In the genomic region with DNA sequence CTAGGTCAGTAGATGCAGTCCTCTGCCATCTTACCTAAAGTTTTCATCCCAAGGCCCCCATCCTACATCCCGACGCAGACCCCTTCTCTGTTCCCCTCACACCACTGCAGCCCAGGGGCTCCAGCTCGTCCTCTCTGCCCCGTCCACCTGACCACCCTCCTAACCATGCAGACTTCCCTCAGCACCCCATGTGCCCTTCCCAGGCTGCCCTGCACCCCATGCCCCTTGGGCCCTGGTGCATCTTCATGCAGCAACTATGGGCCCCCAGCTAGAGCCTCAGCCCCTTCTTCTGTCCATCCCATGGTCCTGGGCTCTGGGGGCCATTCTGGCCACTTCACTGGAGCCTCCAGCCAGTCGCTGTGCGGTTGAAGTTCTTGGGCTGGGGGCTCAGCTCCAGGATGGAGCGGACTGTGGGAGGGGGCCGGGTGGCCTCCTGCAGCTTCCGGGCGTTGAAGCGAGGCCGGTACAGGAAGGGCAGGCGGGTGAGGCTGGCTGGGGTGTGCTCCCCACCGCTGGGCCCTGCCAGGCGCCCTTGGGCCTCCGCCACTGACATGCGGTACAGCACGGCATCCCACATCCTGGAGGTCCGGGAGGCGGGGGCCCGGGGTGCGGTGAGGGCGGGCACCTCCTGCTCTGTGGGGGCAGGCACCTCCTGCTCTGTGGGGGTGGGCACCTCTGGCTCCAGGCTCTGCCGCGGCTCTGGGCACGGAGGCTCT, we compare ENCODE assay signal across 9 cellular contexts. TPM values are rescaled to one million over a fixed set of nuclear protein-coding genes. Genes with fewer than 3 reads are reported as not detected.
DNase-seq lines count a peak whose midpoint lies in the region; ATAC-seq and TF ChIP-seq lines count a peak whose summit lies in the region.
"Had no signal": no experiment of that assay in that cellular context is flagged by ENCODE, and none has a peak within 500 bp of the region (broad histone marks: within the 10 kb centered on the region; RNA-seq: fewer than 3 reads in every experiment).

No MANE protein-coding gene starts in this region.

- peak; percentile 75 for ATAC-seq in activated CD8-positive, alpha-beta T cell treated with anti-CD3 and anti-CD28 coated beads, Interleukin-2, amount 10 ng/mL, durations not matched to agents 7 days and 5 days
- ATAC-seq in heart left ventricle, result peak in 2 of 4 donors; percentile 7 to 25

- peak overlapping the region; percentile 70 for H3K4me3 Mint-ChIP-seq in activated CD8-positive, alpha-beta T cell treated with anti-CD3 and anti-CD28 coated beads, Interleukin-2, amount 10 ng/mL, durations not matched to agents 7 days and 5 days

- POLR2A ChIA-PET in activated CD8-positive, alpha-beta T cell treated with anti-CD3 and anti-CD28 coated beads, Interleukin-2, amount 10 ng/mL, durations not matched to agents 7 days and 5 days (lab: Charles Lee), result interaction anchor here (0.7 to 2.6 kb wide), 5 partner anchors 13 to 59 kb away, joined by 3 to 16 read pairs (median 7); a partner anchor contains a TSS

- H3K27me3 ChIP-seq in heart left ventricle, result no peaks in the 10 kb centered on the region

- CTCF ChIA-PET in activated CD8-positive, alpha-beta T cell treated with anti-CD3 and anti-CD28 coated beads, Interleukin-2, amount 10 ng/mL, durations not matched to agents 7 days and 5 days (lab: Charles Lee), result interaction anchor here (0.8 to 4.0 kb wide), 7 partner anchors 28 to 195 kb away, joined by 3 to 15 read pairs (median 4); a partner anchor contains a TSS

- H3K9me3 ChIP-seq in heart left ventricle, result no peaks in the 10 kb centered on the region

- intact Hi-C loops in heart left ventricle (cut with DNase I), result loop anchor here in 2 of 10 donors (10.0 kb wide), 1 partner anchor 256 kb away; no protein-coding TSS in a partner anchor

- TF ChIP-seq POLR2A in heart left ventricle (IDR thresholded peaks at IDR 0.05), result no peak

- peaks cover 0 to 57% (median 38%) of the 10 kb centered on the region in 9 donors for H3K36me3 ChIP-seq in heart left ventricle

- H3K27ac ChIP-seq in heart left ventricle, result peak overlapping the region in 2 of 12 donors; percentile 30 to 71

- no peaks in the 10 kb centered on the region for H3K27me3 Mint-ChIP-seq in activated CD8-positive, alpha-beta T cell treated with anti-CD3 and anti-CD28 coated beads, Interleukin-2, amount 10 ng/mL, durations not matched to agents 7 days and 5 days (ENCODE audit: low read depth)

- DNase-seq in CMK (ENCODE audit: low read depth) (peak; percentile 68), heart left ventricle (peak in 3 of 5 donors; percentile 30 to 84 (median 41)), DMS153 treated with DMSO at 0.1 percent for 48 hours (lab: John Stamatoyannopoulos, UW; ENCODE audit: unreplicated experiment) (no peak), hepatic stellate cell (ENCODE audit: low spot score) (no peak), NCI-H2196 (lab: John Stamatoyannopoulos, UW; ENCODE audit: unreplicated experiment) (no peak), SIG-M5 (lab: John Stamatoyannopoulos, UW) (no peak)
- DNase-seq in activated CD8-positive, alpha-beta T cell treated with anti-CD3 and anti-CD28 coated beads, Interleukin-2, amount 10 ng/mL, durations not matched to agents 7 days and 5 days, result peak; percentile 91
- peak; percentile 59 to 70 for DNase-seq in stimulated activated CD4-positive, alpha-beta T cell treated with anti-CD3 and anti-CD28 coated beads, Interleukin-4, amount 100 ng/mL, for 4 hours
- DNase-seq: NCI-H2171 had no signal

- peaks cover 54% of the 10 kb centered on the region for H3K4me1 Mint-ChIP-seq in activated CD8-positive, alpha-beta T cell treated with anti-CD3 and anti-CD28 coated beads, Interleukin-2, amount 10 ng/mL, durations not matched to agents 7 days and 5 days (ENCODE audit: low read depth)

- H3K9me3 Mint-ChIP-seq in activated CD8-positive, alpha-beta T cell treated with anti-CD3 and anti-CD28 coated beads, Interleukin-2, amount 10 ng/mL, durations not matched to agents 7 days and 5 days (ENCODE audit: insufficient read depth), result no peaks in the 10 kb centered on the region

- H3K27ac Mint-ChIP-seq in activated CD8-positive, alpha-beta T cell treated with anti-CD3 and anti-CD28 coated beads, Interleukin-2, amount 10 ng/mL, durations not matched to agents 7 days and 5 days, result peak overlapping the region; percentile 88

- peaks cover 42% of the 10 kb centered on the region for H3K36me3 Mint-ChIP-seq in activated CD8-positive, alpha-beta T cell treated with anti-CD3 and anti-CD28 coated beads, Interleukin-2, amount 10 ng/mL, durations not matched to agents 7 days and 5 days (ENCODE audit: low read depth)

- H3K4me3 ChIP-seq in heart left ventricle, result peak overlapping the region in 1 of 12 donors; percentile 16

- TF ChIP-seq CTCF in heart left ventricle (IDR thresholded peaks at IDR 0.05), result no peak

- H3K4me1 ChIP-seq in heart left ventricle, result peaks cover 0 to 32% (median 0%) of the 10 kb centered on the region in 12 donors

- WGBS in heart left ventricle, 4 donors, result 78 to 90% (median 87%) methylated on average over 24 to 26 of the region's 26 CpGs

RNA-seq across cellular contexts. Expression of a gene that starts 2.7 kb away (rescaled TPM):
- total RNA-seq in activated CD8-positive, alpha-beta T cell treated with anti-CD3 and anti-CD28 coated beads, Interleukin-2, amount 10 ng/mL, durations not matched to agents 7 days and 5 days, result under 1 TPM in 1 of 2 experiments, not detected in 1; 0.08 TPM
- 1 to 10 TPM in 8 of 9 donors, under 1 TPM in 1; 0.81 to 5.1 (median 2.4) TPM for total RNA-seq in heart left ventricle
- 1 to 10 TPM in 1 of 2 donors, under 1 TPM in 1; 0.08 to 4.6 TPM for polyA plus RNA-seq in heart left ventricle

RNA-seq across cellular contexts. Expression of a gene that starts 30.5 kb away (rescaled TPM):
- total RNA-seq in activated CD8-positive, alpha-beta T cell treated with anti-CD3 and anti-CD28 coated beads, Interleukin-2, amount 10 ng/mL, durations not matched to agents 7 days and 5 days, result 1 to 10 TPM; 2.6 to 2.8 TPM
- 10 to 100 TPM; 17.1 to 84.5 (median 49.0) TPM for total RNA-seq in heart left ventricle
- 10 to 100 TPM; 40.8 to 45.5 TPM for polyA plus RNA-seq in heart left ventricle

RNA-seq across cellular contexts. Expression of a gene that starts 36.1 kb away (rescaled TPM):
- 100 to 1,000 TPM; 463 to 477 TPM for total RNA-seq in activated CD8-positive, alpha-beta T cell treated with anti-CD3 and anti-CD28 coated beads, Interleukin-2, amount 10 ng/mL, durations not matched to agents 7 days and 5 days
- 10 to 100 TPM; 11.4 to 86.8 (median 16.4) TPM for total RNA-seq in heart left ventricle
- polyA plus RNA-seq in heart left ventricle, result 10 to 100 TPM; 10.0 to 20.6 TPM

RNA-seq across cellular contexts. Expression of a gene that starts 50.2 kb away (rescaled TPM):
- under 1 TPM in 1 of 2 experiments, not detected in 1; 0.50 TPM for total RNA-seq in activated CD8-positive, alpha-beta T cell treated with anti-CD3 and anti-CD28 coated beads, Interleukin-2, amount 10 ng/mL, durations not matched to agents 7 days and 5 days
- total RNA-seq in heart left ventricle, result 1 to 10 TPM in 1 of 9 donors, under 1 TPM in 1, not detected in 7; 0.72 to 3.3 TPM
- polyA plus RNA-seq in heart left ventricle, result under 1 TPM in 1 of 2 donors, not detected in 1; 0.22 TPM

RNA-seq across cellular contexts. Expression of a gene that starts 54.2 kb away (rescaled TPM):
- total RNA-seq in activated CD8-positive, alpha-beta T cell treated with anti-CD3 and anti-CD28 coated beads, Interleukin-2, amount 10 ng/mL, durations not matched to agents 7 days and 5 days, result not detected
- total RNA-seq in heart left ventricle, result not detected
- polyA plus RNA-seq in heart left ventricle, result under 1 TPM in 1 of 2 donors, not detected in 1; 0.08 TPM

Comparison
In these comparisons a context has a peak if more than half of its experiments do, and no peak if none do; other contexts are left out.
1. DNase-seq: peak in CMK (single experiment), activated CD8-positive, alpha-beta T cell treated with anti-CD3 and anti-CD28 coated beads, Interleukin-2, amount 10 ng/mL, durations not matched to agents 7 days and 5 days (single experiment), heart left ventricle (3 of 5) and stimulated activated CD4-positive, alpha-beta T cell treated with anti-CD3 and anti-CD28 coated beads, Interleukin-4, amount 100 ng/mL, for 4 hours (2 of 2); none in DMS153 treated with DMSO at 0.1 percent for 48 hours (single experiment), hepatic stellate cell (single experiment), NCI-H2196 (single experiment) and SIG-M5 (single experiment).
2. RNA of a gene that starts 30.5 kb away (total RNA-seq): 17.1 to 84.5 TPM in heart left ventricle; 2.6 to 2.8 TPM in activated CD8-positive, alpha-beta T cell treated with anti-CD3 and anti-CD28 coated beads, Interleukin-2, amount 10 ng/mL, durations not matched to agents 7 days and 5 days; every median in the first group is over 4 times any median in the second.
3. RNA of a gene that starts 36.1 kb away (total RNA-seq): 463 to 477 TPM in activated CD8-positive, alpha-beta T cell treated with anti-CD3 and anti-CD28 coated beads, Interleukin-2, amount 10 ng/mL, durations not matched to agents 7 days and 5 days; 11.4 to 86.8 TPM in heart left ventricle; every median in the first group is over 4 times any median in the second.